Comparison of ENCODE assay signal across 24 cellular contexts in the genomic region with DNA sequence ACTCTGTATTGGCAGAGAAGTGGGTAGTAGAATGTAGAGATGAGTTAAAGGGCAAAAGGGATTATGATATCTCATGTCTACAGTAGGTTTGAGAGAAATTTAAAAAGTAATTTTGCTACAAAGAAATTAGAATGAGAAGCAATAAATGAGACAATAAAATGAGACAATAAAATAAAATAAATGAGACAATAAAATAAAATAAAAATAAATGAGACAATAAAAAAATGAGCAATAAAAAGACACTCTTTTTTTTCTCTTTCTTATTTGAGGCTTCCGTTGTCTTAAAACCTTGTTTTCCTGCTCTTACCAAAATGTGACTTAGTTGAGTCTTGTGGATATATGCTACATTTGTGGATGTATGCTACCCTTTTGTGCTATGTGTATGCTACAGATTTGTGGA.
DNase-seq lines count a peak whose midpoint lies in the region; ATAC-seq, FAIRE-seq and TF ChIP-seq lines count a peak whose summit lies in the region.
"Had no signal": no experiment of that assay in that cellular context is flagged by ENCODE, and none has a peak within 500 bp of the region (broad histone marks: within the 10 kb centered on the region; RNA-seq: fewer than 3 reads in every experiment).

No MANE protein-coding gene starts in this region.

- H3K4me3 ChIP-seq in kidney (ENCODE audit: low read length in 2 of 2) (no peak overlapping the region), GM23338 (no peak overlapping the region)
- H3K4me3 ChIP-seq: A549; BLaER1 treated with 17β-estradiol and CSF1 and Interleukin-3, amounts not matched to agents 10 nM and 100 nM; GM12878 had no signal

- no peaks in the 10 kb centered on the region for H3K36me3 ChIP-seq in kidney (ENCODE audit: control insufficient read depth in 1 of 2, insufficient read depth in 2 of 2, low read length in 2 of 2)
- no peaks in the 10 kb centered on the region for H3K36me3 ChIP-seq in GM23338 (ENCODE audit: insufficient read depth)
- H3K36me3 ChIP-seq: BLaER1 treated with 17β-estradiol and CSF1 and Interleukin-3, amounts not matched to agents 10 nM and 100 nM had no signal

- intact Hi-C loops in kidney (cut with DNase I) = no loop called here

- H3K9ac ChIP-seq in kidney (ENCODE audit: low read length in 2 of 2) = no peak overlapping the region
- H3K9ac ChIP-seq: BLaER1 treated with 17β-estradiol and CSF1 and Interleukin-3, amounts not matched to agents 10 nM and 100 nM had no signal

- no peaks in the 10 kb centered on the region for H3K4me1 ChIP-seq in kidney (ENCODE audit: control insufficient read depth in 1 of 2, insufficient read depth in 1 of 2, low read depth in 1 of 2, low read length in 2 of 2)
- H3K4me1 ChIP-seq in GM23338 (ENCODE audit: insufficient read depth) = no peaks in the 10 kb centered on the region
- H3K4me1 ChIP-seq: A549; BLaER1 treated with 17β-estradiol and CSF1 and Interleukin-3, amounts not matched to agents 10 nM and 100 nM; Caco-2 had no signal

- no peak overlapping the region for H3K27ac Mint-ChIP-seq in GM23338
- H3K27ac Mint-ChIP-seq: B cell; CD4-positive, alpha-beta T cell; CD8-positive, alpha-beta T cell had no signal

- no peaks in the 10 kb centered on the region for H3K79me2 ChIP-seq in GM23338 (replicated peaks; ENCODE audit: insufficient read depth)

- FAIRE-seq in endometrium (lab: Jason Lieb, UNC) = peak; percentile 72
- FAIRE-seq in kidney (lab: Jason Lieb, UNC) = peak; percentile 23
- FAIRE-seq: A549, D721Med, GM12878, GM12892, GM18507 had no signal

- H3K4me1 Mint-ChIP-seq in GM23338 = no peaks in the 10 kb centered on the region
- H3K4me1 Mint-ChIP-seq: B cell had no signal

- H2AFZ ChIP-seq in GM23338 = no peak overlapping the region

- DNase-seq in kidney (no peak), GM23338 (ENCODE audit: low spot score) (no peak), DMS53 (lab: John Stamatoyannopoulos, UW) (no peak), NCI-H226 (no peak)
- DNase-seq: AML-193; Caco-2; Calu3; CD4-positive, alpha-beta T cell; CD8-positive, alpha-beta T cell; DMS79; DND-41; EL; GDM1 had no signal

- H3K4me2 ChIP-seq in GM23338 = no peak overlapping the region
- H3K4me2 ChIP-seq: A549; BLaER1 treated with 17β-estradiol and CSF1 and Interleukin-3, amounts not matched to agents 10 nM and 100 nM had no signal

- H3F3A ChIP-seq in GM23338 (replicated peaks; ENCODE audit: low read depth) = no peaks in the 10 kb centered on the region

- H3K9me2 ChIP-seq in GM23338 (ENCODE audit: insufficient read depth) = no peaks in the 10 kb centered on the region

- no peak for ATAC-seq in GM23338
- ATAC-seq: A549; CD8-positive, alpha-beta T cell; GM12878 had no signal

- no peak for TF ChIP-seq CTCF in VCaP (conservative IDR thresholded peaks at IDR 0.05)
- no peak for TF ChIP-seq CTCF in kidney (IDR thresholded peaks at IDR 0.05; ENCODE audit: borderline replicate concordance, extremely low read depth, insufficient read depth)
- TF ChIP-seq CTCF in GM23338 (conservative IDR thresholded peaks at IDR 0.05; ENCODE audit: low read depth in 2 of 2) = no peak

- H3K27me3 ChIP-seq in GM23338 (ENCODE audit: insufficient read depth) = no peaks in the 10 kb centered on the region
- H3K27me3 ChIP-seq: BLaER1 treated with 17β-estradiol and CSF1 and Interleukin-3, amounts not matched to agents 10 nM and 100 nM had no signal

- H3K27ac ChIP-seq in VCaP (peak overlapping the region; percentile 5; the same call in 1 of the 2 replicates), kidney (ENCODE audit: low read depth in 2 of 2, low read length in 2 of 2) (no peak overlapping the region), GM23338 (ENCODE audit: low read depth) (no peak overlapping the region)
- H3K27ac ChIP-seq: 22Rv1; A549; BLaER1 treated with 17β-estradiol and CSF1 and Interleukin-3, amounts not matched to agents 10 nM and 100 nM; C4-2B had no signal

- H3K9me3 Mint-ChIP-seq in GM23338 = peaks cover 3% of the 10 kb centered on the region; the same call in 1 of the 3 replicates
- H3K9me3 Mint-ChIP-seq: CD4-positive, alpha-beta T cell had no signal

- H4K20me1 ChIP-seq in GM23338 (replicated peaks; ENCODE audit: insufficient read depth) = no peaks in the 10 kb centered on the region
- H4K20me1 ChIP-seq: BLaER1 treated with 17β-estradiol and CSF1 and Interleukin-3, amounts not matched to agents 10 nM and 100 nM had no signal

- H3K9me3 ChIP-seq in kidney (ENCODE audit: control insufficient read depth in 1 of 2, low read length in 2 of 2) = peaks cover 2 to 3% of the 10 kb centered on the region in 2 donors
- H3K9me3 ChIP-seq: A549, Caco-2 had no signal

- no peaks in the 10 kb centered on the region for H3K27me3 Mint-ChIP-seq in GM23338 (ENCODE audit: insufficient read depth, low read depth, poor library complexity)
- H3K27me3 Mint-ChIP-seq: B cell; CD4-positive, alpha-beta T cell had no signal

- no peak overlapping the region for H3K4me3 Mint-ChIP-seq in GM23338
- H3K4me3 Mint-ChIP-seq: B cell; CD4-positive, alpha-beta T cell; CD8-positive, alpha-beta T cell had no signal

- no peaks in the 10 kb centered on the region for H3K36me3 Mint-ChIP-seq in GM23338 (ENCODE audit: low read depth)
- H3K36me3 Mint-ChIP-seq: CD8-positive, alpha-beta T cell had no signal

TF ChIP-seq in GM23338, 12 proteins besides CTCF, POLR2A, EP300 and RAD21 (continues in another document):
- no peak for TF ChIP-seq JUNB (IDR thresholded peaks at IDR 0.05; ENCODE audit: unreplicated experiment)
- TF ChIP-seq, protein P1, sequence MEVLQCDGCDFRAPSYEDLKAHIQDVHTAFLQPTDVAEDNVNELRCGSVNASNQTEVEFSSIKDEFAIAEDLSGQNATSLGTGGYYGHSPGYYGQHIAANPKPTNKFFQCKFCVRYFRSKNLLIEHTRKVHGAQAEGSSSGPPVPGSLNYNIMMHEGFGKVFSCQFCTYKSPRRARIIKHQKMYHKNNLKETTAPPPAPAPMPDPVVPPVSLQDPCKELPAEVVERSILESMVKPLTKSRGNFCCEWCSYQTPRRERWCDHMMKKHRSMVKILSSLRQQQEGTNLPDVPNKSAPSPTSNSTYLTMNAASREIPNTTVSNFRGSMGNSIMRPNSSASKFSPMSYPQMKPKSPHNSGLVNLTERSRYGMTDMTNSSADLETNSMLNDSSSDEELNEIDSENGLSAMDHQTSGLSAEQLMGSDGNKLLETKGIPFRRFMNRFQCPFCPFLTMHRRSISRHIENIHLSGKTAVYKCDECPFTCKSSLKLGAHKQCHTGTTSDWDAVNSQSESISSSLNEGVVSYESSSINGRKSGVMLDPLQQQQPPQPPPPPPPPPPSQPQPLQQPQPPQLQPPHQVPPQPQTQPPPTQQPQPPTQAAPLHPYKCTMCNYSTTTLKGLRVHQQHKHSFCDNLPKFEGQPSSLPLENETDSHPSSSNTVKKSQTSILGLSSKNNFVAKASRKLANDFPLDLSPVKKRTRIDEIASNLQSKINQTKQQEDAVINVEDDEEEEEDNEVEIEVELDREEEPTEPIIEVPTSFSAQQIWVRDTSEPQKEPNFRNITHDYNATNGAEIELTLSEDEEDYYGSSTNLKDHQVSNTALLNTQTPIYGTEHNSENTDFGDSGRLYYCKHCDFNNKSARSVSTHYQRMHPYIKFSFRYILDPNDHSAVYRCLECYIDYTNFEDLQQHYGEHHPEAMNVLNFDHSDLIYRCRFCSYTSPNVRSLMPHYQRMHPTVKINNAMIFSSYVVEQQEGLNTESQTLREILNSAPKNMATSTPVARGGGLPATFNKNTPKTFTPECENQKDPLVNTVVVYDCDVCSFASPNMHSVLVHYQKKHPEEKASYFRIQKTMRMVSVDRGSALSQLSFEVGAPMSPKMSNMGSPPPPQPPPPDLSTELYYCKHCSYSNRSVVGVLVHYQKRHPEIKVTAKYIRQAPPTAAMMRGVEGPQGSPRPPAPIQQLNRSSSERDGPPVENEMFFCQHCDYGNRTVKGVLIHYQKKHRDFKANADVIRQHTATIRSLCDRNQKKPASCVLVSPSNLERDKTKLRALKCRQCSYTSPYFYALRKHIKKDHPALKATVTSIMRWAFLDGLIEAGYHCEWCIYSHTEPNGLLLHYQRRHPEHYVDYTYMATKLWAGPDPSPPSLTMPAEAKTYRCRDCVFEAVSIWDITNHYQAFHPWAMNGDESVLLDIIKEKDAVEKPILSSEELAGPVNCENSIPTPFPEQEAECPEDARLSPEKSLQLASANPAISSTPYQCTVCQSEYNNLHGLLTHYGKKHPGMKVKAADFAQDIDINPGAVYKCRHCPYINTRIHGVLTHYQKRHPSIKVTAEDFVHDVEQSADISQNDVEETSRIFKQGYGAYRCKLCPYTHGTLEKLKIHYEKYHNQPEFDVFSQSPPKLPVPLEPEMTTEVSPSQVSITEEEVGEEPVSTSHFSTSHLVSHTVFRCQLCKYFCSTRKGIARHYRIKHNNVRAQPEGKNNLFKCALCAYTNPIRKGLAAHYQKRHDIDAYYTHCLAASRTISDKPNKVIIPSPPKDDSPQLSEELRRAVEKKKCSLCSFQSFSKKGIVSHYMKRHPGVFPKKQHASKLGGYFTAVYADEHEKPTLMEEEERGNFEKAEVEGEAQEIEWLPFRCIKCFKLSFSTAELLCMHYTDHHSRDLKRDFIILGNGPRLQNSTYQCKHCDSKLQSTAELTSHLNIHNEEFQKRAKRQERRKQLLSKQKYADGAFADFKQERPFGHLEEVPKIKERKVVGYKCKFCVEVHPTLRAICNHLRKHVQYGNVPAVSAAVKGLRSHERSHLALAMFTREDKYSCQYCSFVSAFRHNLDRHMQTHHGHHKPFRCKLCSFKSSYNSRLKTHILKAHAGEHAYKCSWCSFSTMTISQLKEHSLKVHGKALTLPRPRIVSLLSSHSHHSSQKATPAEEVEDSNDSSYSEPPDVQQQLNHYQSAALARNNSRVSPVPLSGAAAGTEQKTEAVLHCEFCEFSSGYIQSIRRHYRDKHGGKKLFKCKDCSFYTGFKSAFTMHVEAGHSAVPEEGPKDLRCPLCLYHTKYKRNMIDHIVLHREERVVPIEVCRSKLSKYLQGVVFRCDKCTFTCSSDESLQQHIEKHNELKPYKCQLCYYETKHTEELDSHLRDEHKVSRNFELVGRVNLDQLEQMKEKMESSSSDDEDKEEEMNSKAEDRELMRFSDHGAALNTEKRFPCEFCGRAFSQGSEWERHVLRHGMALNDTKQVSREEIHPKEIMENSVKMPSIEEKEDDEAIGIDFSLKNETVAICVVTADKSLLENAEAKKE (CRISPR knock-in tag; IDR thresholded peaks at IDR 0.05) = no peak
